Comparison of ENCODE assay signal across 8 cellular contexts in genomic region chr9:114348906-114349482, GRCh38. TPM values are rescaled to one million over a fixed set of nuclear protein-coding genes. Genes with fewer than 3 reads are reported as not detected.
A peak's percentile ranks its signal among the peaks of the same experiment; 100 is the strongest.
DNase-seq lines count a peak whose midpoint lies in the region; ATAC-seq, FAIRE-seq and TF ChIP-seq lines count a peak whose summit lies in the region.

No MANE protein-coding gene starts in this region.

- TF ChIP-seq POLR2A in GM18951 (IDR thresholded peaks at IDR 0.05; ENCODE audit: extremely low read depth, insufficient read depth, insufficient read length) = peak; percentile 21

- DNase-seq in AG08395 (ENCODE audit: low spot score) = peak; percentile 94
- peak; percentile 94 for DNase-seq in OCI-M1 (lab: John Stamatoyannopoulos, UW)
- DNase-seq in activated T-cell treated with anti-CD3 and anti-CD28 coated beads, Interleukin-2, amount 50 U/mL, for 48 hours = peak; percentile 91 to 93
- DNase-seq in fibroblast of the conjunctiva (ENCODE audit: low read depth) = peak; percentile 97
- peak; percentile 90 for DNase-seq in posterior vena cava (ENCODE audit: low spot score)
- DNase-seq in urothelium cell line (ENCODE audit: low spot score) = peak; percentile 89

- peak; percentile 80 for ATAC-seq in HG03097 (IDR thresholded peaks at IDR 0.05; ENCODE audit: low FRiP score, unreplicated experiment)

- intact Hi-C loops in posterior vena cava (cut with DNase I) = loop anchor here in 1 of 2 donors (5.0 to 10.0 kb wide), 2 partner anchors 33 to 306 kb away; partner anchors contain the start of gene TEX53

- FAIRE-seq in urothelium cell line (lab: Jason Lieb, UNC) = no peak

- in situ Hi-C loops in GM18951 (cut with MboI; ENCODE audit: low sequenced_read_pairs, unreplicated experiment) = no loop called here

RNA-seq across cellular contexts. Expression of gene ORM2, which starts 19.3 kb away (rescaled TPM):
- not detected for total RNA-seq in posterior vena cava

RNA-seq across cellular contexts. Expression of gene ORM1, which starts 26.1 kb away (rescaled TPM):
- 1 to 10 TPM in 1 of 2 donors, not detected in 1; 1.8 TPM for total RNA-seq in posterior vena cava

RNA-seq across cellular contexts. Expression of gene AKNA, which starts 38.8 kb away (rescaled TPM):
- total RNA-seq in posterior vena cava = 10 to 100 TPM; 23.8 to 32.4 TPM

Comparison
In these comparisons a context has a peak if more than half of its experiments do, and no peak if none do; other contexts are left out.
1. Peak in every context shown above with its lines: DNase-seq and ATAC-seq.